In the genomic region with DNA sequence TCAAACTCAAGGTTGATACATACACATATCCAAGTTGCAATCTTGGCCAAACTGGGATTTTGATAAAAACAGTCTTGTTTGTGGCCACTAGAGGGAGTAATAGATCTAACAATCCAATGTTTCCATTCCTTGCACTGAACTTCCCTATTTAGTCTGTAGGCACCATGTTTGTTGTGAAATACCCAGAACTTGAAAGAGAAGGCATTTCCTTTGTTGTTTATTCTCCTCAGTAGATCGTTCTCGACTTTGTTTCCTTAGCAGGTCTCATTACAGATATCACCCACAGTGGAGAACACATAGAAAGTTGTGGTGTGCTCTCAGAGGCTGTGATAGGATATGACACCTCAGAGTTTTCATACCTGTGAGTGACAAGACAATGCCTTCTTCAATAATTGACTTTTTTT, we compare ENCODE assay signal across 8 cellular contexts.
DNase-seq lines count a peak whose midpoint lies in the region; ATAC-seq, FAIRE-seq and TF ChIP-seq lines count a peak whose summit lies in the region.

No MANE protein-coding gene starts in this region.

- H3K27ac ChIP-seq in ovary: no peak overlapping the region

- DNase-seq in AG08396 (ENCODE audit: low spot score): peak; percentile 62
- DNase-seq in GM12891 (ENCODE audit: insufficient read length, low spot score): no peak
- peak; percentile 28 for DNase-seq in NCI-H345 (lab: John Stamatoyannopoulos, UW)
- no peak for DNase-seq in activated T-helper 1 cell treated with anti-CD3 and anti-CD28 coated beads, Interleukin-12 subunit alpha, Interleukin-12 subunit beta, Interleukin-2, Interleukin-4 antibody, amounts not matched to agents 30 ng/mL and 10 ng/mL and 1 ng/mL, durations not matched to agents 14 hours and 24 hours and 36 hours (ENCODE audit: low spot score)
- peak; percentile 41 to 44 for DNase-seq in frontal cortex (ENCODE audit: low spot score in 2 of 2)
- DNase-seq in ovary: no peak
- DNase-seq in MG63: no peak

- no peak overlapping the region for H3K4me3 ChIP-seq in ovary
- no peak overlapping the region for H3K4me3 ChIP-seq in MG63

- peaks cover 33% of the 10 kb centered on the region for H3K4me1 Mint-ChIP-seq in activated T-helper 1 cell treated with anti-CD3 and anti-CD28 coated beads, Interleukin-12 subunit alpha, Interleukin-12 subunit beta, Interleukin-2, Interleukin-4 antibody, amounts not matched to agents 30 ng/mL and 10 ng/mL and 1 ng/mL, durations not matched to agents 14 hours and 24 hours and 36 hours (ENCODE audit: low read depth)

- no peak for TF ChIP-seq EP300 in ovary (IDR thresholded peaks at IDR 0.05)

- H3K27me3 ChIP-seq in ovary (no peaks in the 10 kb centered on the region), MG63 (no peaks in the 10 kb centered on the region)

- peak overlapping the region; percentile 1 for H3K27ac Mint-ChIP-seq in activated T-helper 1 cell treated with anti-CD3 and anti-CD28 coated beads, Interleukin-12 subunit alpha, Interleukin-12 subunit beta, Interleukin-2, Interleukin-4 antibody, amounts not matched to agents 30 ng/mL and 10 ng/mL and 1 ng/mL, durations not matched to agents 14 hours and 24 hours and 36 hours

- FAIRE-seq in GM12891 (lab: Jason Lieb, UNC) (peak; percentile 98), frontal cortex (lab: Jason Lieb, UNC) (peak; percentile 89)

- H3K4me3 Mint-ChIP-seq in activated T-helper 1 cell treated with anti-CD3 and anti-CD28 coated beads, Interleukin-12 subunit alpha, Interleukin-12 subunit beta, Interleukin-2, Interleukin-4 antibody, amounts not matched to agents 30 ng/mL and 10 ng/mL and 1 ng/mL, durations not matched to agents 14 hours and 24 hours and 36 hours: no peak overlapping the region

- H3K9me3 Mint-ChIP-seq in activated T-helper 1 cell treated with anti-CD3 and anti-CD28 coated beads, Interleukin-12 subunit alpha, Interleukin-12 subunit beta, Interleukin-2, Interleukin-4 antibody, amounts not matched to agents 30 ng/mL and 10 ng/mL and 1 ng/mL, durations not matched to agents 14 hours and 24 hours and 36 hours: no peaks in the 10 kb centered on the region

- WGBS in ovary, 3 donors: 0 to 1% (median 1%) methylated on average over 2 of the region's 2 CpGs

- intact Hi-C loops in activated T-helper 1 cell treated with anti-CD3 and anti-CD28 coated beads, Interleukin-12 subunit alpha, Interleukin-12 subunit beta, Interleukin-2, Interleukin-4 antibody, amounts not matched to agents 30 ng/mL and 10 ng/mL and 1 ng/mL, durations not matched to agents 14 hours and 24 hours and 36 hours (cut with micrococcal nuclease): loop anchor here (1.0 to 2.0 kb wide), 7 partner anchors 20 to 430 kb away; a partner anchor contains a TSS
- intact Hi-C loops in ovary (cut with DNase I): loop anchor here (2.0 to 10.0 kb wide), 9 partner anchors 70 to 418 kb away; a partner anchor contains a TSS

- TF ChIP-seq POLR2A in GM12891 (IDR thresholded peaks at IDR 0.05; ENCODE audit: low read depth, low read length) (no peak), ovary (IDR thresholded peaks at IDR 0.05) (peak; percentile 11)

- H3K27me3 Mint-ChIP-seq in activated T-helper 1 cell treated with anti-CD3 and anti-CD28 coated beads, Interleukin-12 subunit alpha, Interleukin-12 subunit beta, Interleukin-2, Interleukin-4 antibody, amounts not matched to agents 30 ng/mL and 10 ng/mL and 1 ng/mL, durations not matched to agents 14 hours and 24 hours and 36 hours (ENCODE audit: insufficient read depth): no peaks in the 10 kb centered on the region

- peaks cover 9% of the 10 kb centered on the region for H3K36me3 Mint-ChIP-seq in activated T-helper 1 cell treated with anti-CD3 and anti-CD28 coated beads, Interleukin-12 subunit alpha, Interleukin-12 subunit beta, Interleukin-2, Interleukin-4 antibody, amounts not matched to agents 30 ng/mL and 10 ng/mL and 1 ng/mL, durations not matched to agents 14 hours and 24 hours and 36 hours (ENCODE audit: low read depth)

- H3K36me3 ChIP-seq in ovary (no peaks in the 10 kb centered on the region), MG63 (no peaks in the 10 kb centered on the region)

- peak; percentile 48 for ATAC-seq in HG03097 (IDR thresholded peaks at IDR 0.05; ENCODE audit: low FRiP score, unreplicated experiment)

- H3K9me3 ChIP-seq in ovary (no peaks in the 10 kb centered on the region), MG63 (no peaks in the 10 kb centered on the region)

- peak; percentile 41 to 94 (median 89) for TF ChIP-seq CTCF in ovary (IDR thresholded peaks at IDR 0.05)

- H3K4me1 ChIP-seq in ovary (ENCODE audit: insufficient read depth): peaks cover 3% of the 10 kb centered on the region

TF ChIP-seq in GM12891, 5 proteins besides CTCF, POLR2A, EP300 and RAD21:
- no peak for TF ChIP-seq PAX5 (IDR thresholded peaks at IDR 0.05; ENCODE audit: insufficient read depth, low read length, severe bottlenecking)
- no peak for TF ChIP-seq POLR2AphosphoS5 (IDR thresholded peaks at IDR 0.05; ENCODE audit: low read depth, low read length)
- TF ChIP-seq SPI1 (IDR thresholded peaks at IDR 0.05; ENCODE audit: low read depth, low read length): peak; percentile 48; the same call in 1 of the 2 replicates
- TF ChIP-seq POU2F2 (IDR thresholded peaks at IDR 0.05; ENCODE audit: low read depth, low read length): no peak
- TF ChIP-seq TAF1 (IDR thresholded peaks at IDR 0.05; ENCODE audit: low read depth, low read length): no peak

Comparison
In these comparisons a context has a peak if more than half of its experiments do, and no peak if none do; other contexts are left out.
1. DNase-seq: peak in AG08396 (single experiment), NCI-H345 (single experiment) and frontal cortex (2 of 2); none in GM12891 (single experiment), activated T-helper 1 cell treated with anti-CD3 and anti-CD28 coated beads, Interleukin-12 subunit alpha, Interleukin-12 subunit beta, Interleukin-2, Interleukin-4 antibody, amounts not matched to agents 30 ng/mL and 10 ng/mL and 1 ng/mL, durations not matched to agents 14 hours and 24 hours and 36 hours (single experiment), ovary (0 of 5) and MG63 (single experiment).